In the genomic region with DNA sequence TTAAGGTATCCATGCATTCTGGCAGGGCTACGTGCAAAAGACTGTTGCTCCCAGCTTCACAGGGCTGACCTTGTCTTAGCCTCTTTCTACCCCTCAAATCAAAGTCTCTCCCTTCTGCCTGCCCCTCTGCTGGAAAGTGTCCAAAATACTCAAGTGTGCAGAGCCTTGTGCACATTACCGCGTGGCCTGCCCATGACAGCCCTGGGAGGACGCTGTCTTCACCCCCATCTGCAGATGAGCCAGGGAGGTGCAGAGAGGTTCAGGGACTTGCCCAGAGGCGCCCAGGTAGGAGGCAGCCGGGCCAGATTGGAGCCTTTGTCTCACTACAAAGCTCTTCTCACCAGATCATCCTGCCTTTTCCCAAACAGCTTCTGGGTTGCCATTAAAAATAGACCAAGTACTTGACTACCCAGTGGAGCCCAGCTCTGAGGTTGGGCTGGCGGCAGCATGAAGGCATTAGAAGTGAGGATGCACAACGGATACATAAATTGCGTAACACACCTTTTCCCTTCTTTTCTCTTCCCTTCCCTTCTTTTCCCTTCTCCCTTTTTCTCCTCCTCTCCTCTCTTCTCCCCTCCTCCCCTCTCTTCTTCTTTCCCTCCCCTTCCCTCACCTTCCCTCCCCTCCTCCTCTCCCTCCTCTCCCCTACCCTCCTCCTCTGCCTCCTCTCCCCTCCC, we compare ENCODE assay signal across 1 cellular context.
TF ChIP-seq lines count a peak whose summit lies in the region.

No MANE protein-coding gene starts in this region.

TF ChIP-seq in neural cell, 6 proteins besides CTCF, POLR2A, EP300 and RAD21 (continued from another document):
- TF ChIP-seq, protein P1, sequence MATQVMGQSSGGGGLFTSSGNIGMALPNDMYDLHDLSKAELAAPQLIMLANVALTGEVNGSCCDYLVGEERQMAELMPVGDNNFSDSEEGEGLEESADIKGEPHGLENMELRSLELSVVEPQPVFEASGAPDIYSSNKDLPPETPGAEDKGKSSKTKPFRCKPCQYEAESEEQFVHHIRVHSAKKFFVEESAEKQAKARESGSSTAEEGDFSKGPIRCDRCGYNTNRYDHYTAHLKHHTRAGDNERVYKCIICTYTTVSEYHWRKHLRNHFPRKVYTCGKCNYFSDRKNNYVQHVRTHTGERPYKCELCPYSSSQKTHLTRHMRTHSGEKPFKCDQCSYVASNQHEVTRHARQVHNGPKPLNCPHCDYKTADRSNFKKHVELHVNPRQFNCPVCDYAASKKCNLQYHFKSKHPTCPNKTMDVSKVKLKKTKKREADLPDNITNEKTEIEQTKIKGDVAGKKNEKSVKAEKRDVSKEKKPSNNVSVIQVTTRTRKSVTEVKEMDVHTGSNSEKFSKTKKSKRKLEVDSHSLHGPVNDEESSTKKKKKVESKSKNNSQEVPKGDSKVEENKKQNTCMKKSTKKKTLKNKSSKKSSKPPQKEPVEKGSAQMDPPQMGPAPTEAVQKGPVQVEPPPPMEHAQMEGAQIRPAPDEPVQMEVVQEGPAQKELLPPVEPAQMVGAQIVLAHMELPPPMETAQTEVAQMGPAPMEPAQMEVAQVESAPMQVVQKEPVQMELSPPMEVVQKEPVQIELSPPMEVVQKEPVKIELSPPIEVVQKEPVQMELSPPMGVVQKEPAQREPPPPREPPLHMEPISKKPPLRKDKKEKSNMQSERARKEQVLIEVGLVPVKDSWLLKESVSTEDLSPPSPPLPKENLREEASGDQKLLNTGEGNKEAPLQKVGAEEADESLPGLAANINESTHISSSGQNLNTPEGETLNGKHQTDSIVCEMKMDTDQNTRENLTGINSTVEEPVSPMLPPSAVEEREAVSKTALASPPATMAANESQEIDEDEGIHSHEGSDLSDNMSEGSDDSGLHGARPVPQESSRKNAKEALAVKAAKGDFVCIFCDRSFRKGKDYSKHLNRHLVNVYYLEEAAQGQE (IDR thresholded peaks at IDR 0.05; ENCODE audit: borderline replicate concordance) = no peak
- TF ChIP-seq TAF1 (IDR thresholded peaks at IDR 0.05; ENCODE audit: low read depth) = no peak
- TF ChIP-seq POLR2AphosphoS5 (IDR thresholded peaks at IDR 0.05) = no peak
- no peak for TF ChIP-seq SMC3 (conservative IDR thresholded peaks at IDR 0.05; ENCODE audit: poor library complexity)
- no peak for TF ChIP-seq MXI1 (conservative IDR thresholded peaks at IDR 0.05; ENCODE audit: poor library complexity, severe bottlenecking)
TF ChIP-seq in neural cell: peak in this region for 0.
